In the genomic region with DNA sequence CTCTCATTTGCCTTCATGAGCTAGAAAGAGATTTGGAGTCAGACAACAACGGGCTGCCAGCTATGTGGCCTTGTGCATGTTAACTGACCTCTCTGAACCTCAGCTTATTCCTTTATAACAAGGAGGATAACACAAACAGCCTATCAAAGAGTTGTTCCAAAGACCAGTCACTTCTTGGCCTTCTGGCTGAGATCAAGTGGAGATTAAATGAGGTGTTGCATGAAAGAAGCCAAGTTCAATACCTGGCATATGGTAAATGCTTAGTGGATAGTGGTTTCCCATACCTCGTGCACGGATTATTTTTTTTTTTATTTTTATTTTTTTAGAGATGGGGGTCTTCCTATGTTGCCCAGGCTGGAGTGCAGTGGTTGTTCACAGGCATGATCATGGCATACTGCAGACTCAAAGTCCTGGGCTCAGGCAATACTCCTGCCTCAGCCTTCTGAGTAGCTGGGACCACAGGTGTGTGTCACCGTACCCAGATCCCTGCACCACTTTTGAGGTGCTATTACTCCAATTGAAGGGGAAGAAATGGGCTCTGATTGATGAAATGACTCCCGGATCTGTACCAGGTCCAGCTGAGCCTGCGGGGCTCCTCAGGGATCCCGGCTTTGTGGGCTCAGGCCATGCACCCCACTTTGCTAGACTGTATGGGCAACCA, we compare ENCODE assay signal across 16 cellular contexts. TPM values are rescaled to one million over a fixed set of nuclear protein-coding genes. Genes with fewer than 3 reads are reported as not detected.
A peak's percentile ranks its signal among the peaks of the same experiment; 100 is the strongest.
DNase-seq lines count a peak whose midpoint lies in the region; ATAC-seq, FAIRE-seq and TF ChIP-seq lines count a peak whose summit lies in the region.
"Had no signal": no experiment of that assay in that cellular context is flagged by ENCODE, and none has a peak within 500 bp of the region (broad histone marks: within the 10 kb centered on the region; RNA-seq: fewer than 3 reads in every experiment).

No MANE protein-coding gene starts in this region.

- H3K9ac ChIP-seq in BLaER1 treated with 17β-estradiol and CSF1 and Interleukin-3, amounts not matched to agents 10 nM and 100 nM, result no peak overlapping the region
- no peak overlapping the region for H3K9ac ChIP-seq in astrocyte (ENCODE audit: low read length)
- H3K9ac ChIP-seq: BLaER1 had no signal

- H3K79me2 ChIP-seq in astrocyte (ENCODE audit: insufficient read depth, low read length), result peaks cover 28% of the 10 kb centered on the region

- peaks cover 31% of the 10 kb centered on the region for H3K36me3 Mint-ChIP-seq in HFFc6 (ENCODE audit: low read depth)
- H3K36me3 Mint-ChIP-seq in astrocyte (ENCODE audit: low read depth, unreplicated experiment), result peaks cover 2% of the 10 kb centered on the region
- H3K36me3 Mint-ChIP-seq in nephron (ENCODE audit: low read depth), result peaks cover 6% of the 10 kb centered on the region

- H3K36me3 ChIP-seq in BLaER1 treated with 17β-estradiol and CSF1 and Interleukin-3, amounts not matched to agents 10 nM and 100 nM, result peaks cover 0 to 31% (median 6%) of the 10 kb centered on the region in 11 experiments; a peak in 12 of 22 replicates
- peaks cover 17% of the 10 kb centered on the region for H3K36me3 ChIP-seq in astrocyte (ENCODE audit: insufficient read depth, low read length)
- H3K36me3 ChIP-seq: BLaER1 had no signal

- H3K4me3 Mint-ChIP-seq in HFFc6 (peak overlapping the region; percentile 95), astrocyte (ENCODE audit: unreplicated experiment) (no peak overlapping the region), nephron (peak overlapping the region in 1 of 3 experiments; percentile 70)

- no peak for TF ChIP-seq CTCF in HFFc6 (IDR thresholded peaks at IDR 0.05)
- no peak for TF ChIP-seq CTCF in astrocyte (IDR thresholded peaks at IDR 0.05; ENCODE audit: insufficient read depth, low read depth, low read length)
- no peak for TF ChIP-seq CTCF in nephron (IDR thresholded peaks at IDR 0.05; ENCODE audit: unreplicated experiment in 3 of 3)

- peak overlapping the region in 7 of 11 experiments; percentile 6 to 93 (median 44); a peak in 8 of 22 replicates for H3K4me2 ChIP-seq in BLaER1 treated with 17β-estradiol and CSF1 and Interleukin-3, amounts not matched to agents 10 nM and 100 nM
- H3K4me2 ChIP-seq in astrocyte (ENCODE audit: low read length), result peak overlapping the region; percentile 31

- H3K27me3 Mint-ChIP-seq in HFFc6 (ENCODE audit: insufficient read depth), result peaks cover 26% of the 10 kb centered on the region
- no peaks in the 10 kb centered on the region for H3K27me3 Mint-ChIP-seq in astrocyte (ENCODE audit: low read depth, unreplicated experiment)
- no peaks in the 10 kb centered on the region for H3K27me3 Mint-ChIP-seq in nephron (ENCODE audit: low read depth)

- no peaks in the 10 kb centered on the region for H3K9me3 Mint-ChIP-seq in HFFc6
- H3K9me3 Mint-ChIP-seq in astrocyte (ENCODE audit: unreplicated experiment), result no peaks in the 10 kb centered on the region
- H3K9me3 Mint-ChIP-seq in nephron, result no peaks in the 10 kb centered on the region

- H3K27ac Mint-ChIP-seq in HFFc6 (peak overlapping the region; percentile 94), astrocyte (ENCODE audit: unreplicated experiment) (no peak overlapping the region), nephron (peak overlapping the region; percentile 6 to 78 (median 54))

- peak overlapping the region in 3 of 11 experiments; percentile 21 to 40 (median 30); a peak in 1 of 22 replicates for H3K27ac ChIP-seq in BLaER1 treated with 17β-estradiol and CSF1 and Interleukin-3, amounts not matched to agents 10 nM and 100 nM
- no peak overlapping the region for H3K27ac ChIP-seq in astrocyte (ENCODE audit: low read depth, low read length)
- H3K27ac ChIP-seq: BLaER1 had no signal

- H3K4me1 Mint-ChIP-seq in HFFc6 (ENCODE audit: low read depth) (peaks cover 32% of the 10 kb centered on the region), astrocyte (ENCODE audit: low read depth, unreplicated experiment) (peaks cover 13% of the 10 kb centered on the region), nephron (peaks cover 32% of the 10 kb centered on the region)

- no peak for FAIRE-seq in astrocyte (lab: Jason Lieb, UNC)

- no peak overlapping the region for H2AFZ ChIP-seq in astrocyte (ENCODE audit: low read depth, low read length)

- H3K4me1 ChIP-seq in BLaER1 treated with 17β-estradiol and CSF1 and Interleukin-3, amounts not matched to agents 10 nM and 100 nM, result peaks cover 27 to 59% (median 44%) of the 10 kb centered on the region in 10 experiments
- H3K4me1 ChIP-seq in astrocyte (ENCODE audit: insufficient read depth, low read length), result peaks cover 20% of the 10 kb centered on the region

- H3K9me3 ChIP-seq in BLaER1 treated with 17β-estradiol and CSF1 and Interleukin-3, amounts not matched to agents 10 nM and 100 nM (replicated peaks in 1 of 11), result no peaks in the 10 kb centered on the region
- no peaks in the 10 kb centered on the region for H3K9me3 ChIP-seq in astrocyte (ENCODE audit: insufficient read depth, low read depth, low read length)
- H3K9me3 ChIP-seq: BLaER1, mucosa of descending colon had no signal

- DNase-seq in HFFc6 (peak; percentile 28), astrocyte (ENCODE audit: low read depth) (no peak), globus pallidus (ENCODE audit: low spot score) (no peak)
- DNase-seq in stimulated activated CD4-positive, alpha-beta T cell treated with anti-CD3 and anti-CD28 coated beads, Interleukin-4, amount 100 ng/mL, for 24 hours, result no peak
- DNase-seq: activated CD8-positive, alpha-beta memory T cell treated with anti-CD3 and anti-CD28 coated beads for 24 hours; activated gamma-delta T cell; cortex of kidney; DMS53; mucosa of descending colon; NCI-H446; stimulated activated naive CD4-positive, alpha-beta T cell treated with Interleukin-2 at 50 U/mL for 16 hours had no signal

- H4K20me1 ChIP-seq in BLaER1 treated with 17β-estradiol and CSF1 and Interleukin-3, amounts not matched to agents 10 nM and 100 nM, result peaks cover 0 to 53% (median 0%) of the 10 kb centered on the region in 11 experiments; a peak in 8 of 22 replicates
- H4K20me1 ChIP-seq in astrocyte (ENCODE audit: insufficient read depth, low read length), result peaks cover 55% of the 10 kb centered on the region
- H4K20me1 ChIP-seq: BLaER1 had no signal

- ATAC-seq in HG03571 (IDR thresholded peaks at IDR 0.05; ENCODE audit: unreplicated experiment), result no peak
- ATAC-seq: mucosa of descending colon had no signal

- no peaks in the 10 kb centered on the region for H3K27me3 ChIP-seq in BLaER1 treated with 17β-estradiol and CSF1 and Interleukin-3, amounts not matched to agents 10 nM and 100 nM
- H3K27me3 ChIP-seq in astrocyte (ENCODE audit: insufficient read depth, low read length), result no peaks in the 10 kb centered on the region
- H3K27me3 ChIP-seq: BLaER1 had no signal

- H3K4me3 ChIP-seq in BLaER1 treated with 17β-estradiol and CSF1 and Interleukin-3, amounts not matched to agents 10 nM and 100 nM, result no peak overlapping the region
- no peak overlapping the region for H3K4me3 ChIP-seq in astrocyte (ENCODE audit: insufficient read depth, low read depth, low read length)
- H3K4me3 ChIP-seq: BLaER1, mucosa of descending colon, skin epidermis had no signal

RNA-seq across cellular contexts. Expression of a gene that starts 4.9 kb away (rescaled TPM):
- total RNA-seq in HFFc6 (2021; fragmentation: NEBNext Ultra II Directional; extraction: Animal tissue kit (Norgen Biotek cat#: 25700)), result 1,000 to 10,000 TPM; 5,326 to 7,192 (median 6,673) TPM
- total RNA-seq in astrocyte, result 240 and 260 TPM in 2 replicates

RNA-seq across cellular contexts. Expression of a gene that starts 5.8 kb away (rescaled TPM):
- total RNA-seq in HFFc6 (2021; fragmentation: NEBNext Ultra II Directional; extraction: Animal tissue kit (Norgen Biotek cat#: 25700)), result 10 to 100 TPM; 17.7 to 29.6 (median 26.9) TPM
- 17.9 and 18.1 TPM in 2 replicates for total RNA-seq in astrocyte

RNA-seq across cellular contexts. Expression of a gene that starts 16.5 kb away (rescaled TPM):
- 10 to 100 TPM; 74.3 to 92.5 (median 91.6) TPM for total RNA-seq in HFFc6 (2021; fragmentation: NEBNext Ultra II Directional; extraction: Animal tissue kit (Norgen Biotek cat#: 25700))
- total RNA-seq in astrocyte, result 40.6 and 41.5 TPM in 2 replicates

RNA-seq across cellular contexts. Expression of a gene that starts 21.8 kb away (rescaled TPM):
- 10 to 100 TPM; 15.3 to 24.5 (median 18.4) TPM for total RNA-seq in HFFc6 (2021; fragmentation: NEBNext Ultra II Directional; extraction: Animal tissue kit (Norgen Biotek cat#: 25700))
- 18.9 and 22.4 TPM in 2 replicates for total RNA-seq in astrocyte

RNA-seq across cellular contexts. Expression of a gene that starts 40.9 kb away (rescaled TPM):
- total RNA-seq in HFFc6 (2021; fragmentation: NEBNext Ultra II Directional; extraction: Animal tissue kit (Norgen Biotek cat#: 25700)), result 10 to 100 TPM; 15.9 to 26.3 (median 23.0) TPM
- total RNA-seq in astrocyte, result 26.5 and 31.6 TPM in 2 replicates

Comparison
In these comparisons a context has a peak if more than half of its experiments do, and no peak if none do; other contexts are left out.
1. RNA of a gene that starts 4.9 kb away (total RNA-seq): 5,326 to 7,192 TPM in HFFc6; 240 to 260 TPM in astrocyte; every median in the first group is over 10 times any median in the second.